In genomic region chr4:115293093-115293462, GRCh38 we compare ENCODE assay signal across 30 cellular contexts.
"Had no signal": no experiment of that assay in that cellular context is flagged by ENCODE, and none has a peak within 500 bp of the region (broad histone marks: within the 10 kb centered on the region; RNA-seq: fewer than 3 reads in every experiment).

No MANE protein-coding gene starts in this region.

- H3K9me3 ChIP-seq: gastroesophageal sphincter, heart left ventricle, mucosa of descending colon, neutrophil, right lobe of liver, thoracic aorta, transverse colon, upper lobe of right lung, uterus had no signal

- H3K36me3 Mint-ChIP-seq: mesothelial cell of epicardium; naive B cell; natural killer cell treated with Interleukin-12 subunit alpha and Interleukin-12 subunit beta and Interleukin-15 and Interleukin-18, amount 100 ng/mL, for 72 hours; stimulated activated naive B cell treated with anti-CD40 and anti-IgM and Interleukin-4, amounts not matched to agents 10 μg/mL and 1 μg/mL and 100 μg/mL, for 72 hours had no signal

- H3K4me3 Mint-ChIP-seq: endodermal cell; mesothelial cell of epicardium; natural killer cell treated with Interleukin-12 subunit alpha and Interleukin-12 subunit beta and Interleukin-15 and Interleukin-18, amount 100 ng/mL, for 72 hours; neural crest cell; stimulated activated naive B cell treated with anti-CD40 and anti-IgM and Interleukin-4, amounts not matched to agents 10 μg/mL and 1 μg/mL and 100 μg/mL, for 72 hours; stimulated activated naive CD8-positive, alpha-beta T cell treated with anti-CD3 and anti-CD28 coated beads, Interleukin-15, Interleukin-2, amounts not matched to agents 100 ng/mL and 50 ng/mL, for 24 hours had no signal

- H3K4me1 Mint-ChIP-seq: mesothelial cell of epicardium had no signal

- H3K79me2 ChIP-seq: hepatocyte, parathyroid adenoma had no signal

- H3K4me2 ChIP-seq: hepatocyte had no signal

- H3K9ac ChIP-seq: parathyroid adenoma had no signal

- H3K27me3 Mint-ChIP-seq: naive B cell; natural killer cell treated with Interleukin-12 subunit alpha and Interleukin-12 subunit beta and Interleukin-15 and Interleukin-18, amount 100 ng/mL, for 72 hours; progenitor cell of endocrine pancreas; stimulated activated naive B cell treated with anti-CD40 and anti-IgM and Interleukin-4, amounts not matched to agents 10 μg/mL and 1 μg/mL and 100 μg/mL, for 72 hours; stimulated activated naive CD8-positive, alpha-beta T cell treated with anti-CD3 and anti-CD28 coated beads, Interleukin-15, Interleukin-2, amounts not matched to agents 100 ng/mL and 50 ng/mL, for 24 hours had no signal

- H3K27me3 ChIP-seq: gastroesophageal sphincter, heart left ventricle, hepatocyte, left lung, neutrophil, right lobe of liver, transverse colon, upper lobe of right lung, uterus had no signal

- H3K27ac Mint-ChIP-seq: endodermal cell; mesothelial cell of epicardium; natural killer cell treated with Interleukin-12 subunit alpha and Interleukin-12 subunit beta and Interleukin-15 and Interleukin-18, amount 100 ng/mL, for 72 hours; progenitor cell of endocrine pancreas; stimulated activated naive B cell treated with anti-CD40 and anti-IgM and Interleukin-4, amounts not matched to agents 10 μg/mL and 1 μg/mL and 100 μg/mL, for 72 hours; stimulated activated naive CD8-positive, alpha-beta T cell treated with anti-CD3 and anti-CD28 coated beads, Interleukin-15, Interleukin-2, amounts not matched to agents 100 ng/mL and 50 ng/mL, for 24 hours had no signal

- DNase-seq: dorsolateral prefrontal cortex; effector CD4-positive, alpha-beta T cell; endodermal cell; foreskin fibroblast; heart left ventricle; left cardiac atrium; left lung; mesenchymal stem cell; mucosa of descending colon; naive B cell; right lobe of liver; small intestine; stimulated activated CD4-positive, alpha-beta T cell treated with anti-CD3 and anti-CD28 coated beads, Interleukin-15, amount 100 ng/mL, for 24 hours; stimulated activated CD4-positive, alpha-beta T cell treated with anti-CD3 and anti-CD28 coated beads, Interleukin-2, amount 100 ng/mL, for 48 hours; stimulated activated naive B cell treated with anti-CD40 and anti-IgM and Interleukin-4, amounts not matched to agents 10 μg/mL and 1 μg/mL and 100 μg/mL, for 72 hours; transverse colon; upper lobe of right lung; uterus had no signal

- H2AFZ ChIP-seq: hepatocyte, parathyroid adenoma had no signal

- H3K36me3 ChIP-seq: gastroesophageal sphincter, heart left ventricle, left lung, neutrophil, right lobe of liver, thoracic aorta, transverse colon, upper lobe of right lung, uterus had no signal

- H3K4me1 ChIP-seq: gastroesophageal sphincter, heart left ventricle, left lung, parathyroid adenoma, right lobe of liver, transverse colon, upper lobe of right lung, uterus had no signal

- H3K9me3 Mint-ChIP-seq: mesothelial cell of epicardium; natural killer cell treated with Interleukin-12 subunit alpha and Interleukin-12 subunit beta and Interleukin-15 and Interleukin-18, amount 100 ng/mL, for 72 hours; stimulated activated naive B cell treated with anti-CD40 and anti-IgM and Interleukin-4, amounts not matched to agents 10 μg/mL and 1 μg/mL and 100 μg/mL, for 72 hours; stimulated activated naive CD8-positive, alpha-beta T cell treated with anti-CD3 and anti-CD28 coated beads, Interleukin-15, Interleukin-2, amounts not matched to agents 100 ng/mL and 50 ng/mL, for 24 hours had no signal

- H3K27ac ChIP-seq: dorsolateral prefrontal cortex, epithelial cell of prostate, gastroesophageal sphincter, heart left ventricle, hepatocyte, left lung, neutrophil, parathyroid adenoma, right lobe of liver, thoracic aorta, transverse colon, upper lobe of right lung, uterus had no signal

- H3K4me3 ChIP-seq: dorsolateral prefrontal cortex, gastroesophageal sphincter, heart left ventricle, hepatocyte, left lung, mucosa of descending colon, right lobe of liver, thoracic aorta, transverse colon, upper lobe of right lung, uterus had no signal

- ATAC-seq: esophagus mucosa; gastroesophageal sphincter; heart left ventricle; left cardiac atrium; left lung; mucosa of descending colon; right lobe of liver; stimulated activated naive B cell treated with anti-CD40 and anti-IgM and Interleukin-4, amounts not matched to agents 10 μg/mL and 1 μg/mL and 100 μg/mL, for 72 hours; upper lobe of right lung had no signal
